8 cellular contexts compared by ENCODE assay signal in genomic region chr15:74099963-74100733, GRCh38. TPM values are rescaled to one million over a fixed set of nuclear protein-coding genes. Genes with fewer than 3 reads are reported as not detected.
DNase-seq lines count a peak whose midpoint lies in the region; FAIRE-seq and TF ChIP-seq lines count a peak whose summit lies in the region.
"Not testable (repeated sequence)": the region's sequence is repeated elsewhere in the genome, so short reads cannot be mapped to it uniquely, and the experiment has no call there.

No MANE protein-coding gene starts in this region.

- H3K27ac ChIP-seq in iPS-20b (ENCODE audit: low read length); prostate gland: not testable (repeated sequence)
- peak overlapping the region in 4 of 5 donors; percentile 30 to 74 (median 60) for H3K27ac ChIP-seq in stomach

- H3K27me3 Mint-ChIP-seq in dendritic cell treated with granulocyte-macrophage colony-stimulating factor and Interleukin-4, amounts not matched to agents 40 ng/mL and 50 ng/mL, for 4 days: not testable (repeated sequence)

- not testable (repeated sequence) for H3K9me3 Mint-ChIP-seq in dendritic cell treated with granulocyte-macrophage colony-stimulating factor and Interleukin-4, amounts not matched to agents 40 ng/mL and 50 ng/mL, for 4 days

- FAIRE-seq in G401.6 (lab: Jason Lieb, UNC): peak; percentile 51

- peak; percentile 73 for DNase-seq in HCEC 1CT
- DNase-seq in LHCN-M2 (ENCODE audit: low read depth): peak; percentile 85
- DNase-seq in activated CD8-positive, alpha-beta memory T cell treated with anti-CD3 and anti-CD28 coated beads for 4 hours (ENCODE audit: low read depth in 2 of 2): peak; percentile 40 to 43
- peak; percentile 78 for DNase-seq in prostate gland (ENCODE audit: low spot score)
- DNase-seq in stomach: peak; percentile 90

- TF ChIP-seq EP300 in stomach (IDR thresholded peaks at IDR 0.05): not testable (repeated sequence)

- not testable (repeated sequence) for H3K4me1 ChIP-seq in iPS-20b (ENCODE audit: insufficient read depth, low read length); prostate gland (replicated peaks); stomach

- intact Hi-C loops in dendritic cell treated with granulocyte-macrophage colony-stimulating factor and Interleukin-4, amounts not matched to agents 40 ng/mL and 50 ng/mL, for 4 days (cut with micrococcal nuclease); prostate gland (cut with DNase I); stomach (cut with DNase I; ENCODE audit: low total_unique reads): not testable (repeated sequence)

- not testable (repeated sequence) for H3K27me3 ChIP-seq in iPS-20b (ENCODE audit: insufficient read depth, low read length); prostate gland (replicated peaks; ENCODE audit: insufficient read depth); stomach

- not testable (repeated sequence) for H3K36me3 ChIP-seq in iPS-20b (ENCODE audit: insufficient read depth, low read depth, low read length); prostate gland; stomach

- H3K9me3 ChIP-seq in iPS-20b (ENCODE audit: insufficient read depth, low read depth, low read length); prostate gland; stomach: not testable (repeated sequence)

- TF ChIP-seq CTCF in prostate gland (IDR thresholded peaks at IDR 0.05); stomach (IDR thresholded peaks at IDR 0.05): not testable (repeated sequence)

- H3K9ac ChIP-seq in iPS-20b (ENCODE audit: low read depth, low read length): peak overlapping the region; percentile 59; the same call in 1 of the 2 replicates

- peak overlapping the region; percentile 75 for H3K4me3 Mint-ChIP-seq in dendritic cell treated with granulocyte-macrophage colony-stimulating factor and Interleukin-4, amounts not matched to agents 40 ng/mL and 50 ng/mL, for 4 days

- not testable (repeated sequence) for TF ChIP-seq POLR2A in prostate gland (IDR thresholded peaks at IDR 0.05); stomach (IDR thresholded peaks at IDR 0.05)

- H3K36me3 Mint-ChIP-seq in dendritic cell treated with granulocyte-macrophage colony-stimulating factor and Interleukin-4, amounts not matched to agents 40 ng/mL and 50 ng/mL, for 4 days (ENCODE audit: low read depth): not testable (repeated sequence)

- H3K4me3 ChIP-seq in iPS-20b (ENCODE audit: low read length) (peak overlapping the region; percentile 59; the same call in 1 of the 2 replicates), prostate gland (peak overlapping the region; percentile 22 to 34), stomach (peak overlapping the region; percentile 33 to 50 (median 48))

- not testable (repeated sequence) for H3K4me1 Mint-ChIP-seq in dendritic cell treated with granulocyte-macrophage colony-stimulating factor and Interleukin-4, amounts not matched to agents 40 ng/mL and 50 ng/mL, for 4 days (ENCODE audit: low read depth)

- under 1% methylated on average over 18 of the region's 45 CpGs for WGBS in prostate gland
- 1 to 6% (median 4%) methylated on average over 17 to 36 of the region's 45 CpGs for WGBS in stomach, 5 donors

- peak overlapping the region; percentile 83 for H3K27ac Mint-ChIP-seq in dendritic cell treated with granulocyte-macrophage colony-stimulating factor and Interleukin-4, amounts not matched to agents 40 ng/mL and 50 ng/mL, for 4 days

RNA-seq across cellular contexts. Expression of gene GOLGA6A, which starts 17.8 kb away (rescaled TPM):
- total RNA-seq in LHCN-M2 (2014; rRNA removed): not detected in 2 replicates
- polyA plus RNA-seq in LHCN-M2 (2012): not detected
- total RNA-seq in prostate gland: 1 to 10 TPM in 1 of 2 donors, not detected in 1; 4.4 TPM
- total RNA-seq in stomach: 1 to 10 TPM in 1 of 5 donors, not detected in 4; 1.1 TPM
- not detected for polyA plus RNA-seq in stomach

RNA-seq across cellular contexts. Expression of gene ISLR2, which starts 30.2 kb away (rescaled TPM):
- total RNA-seq in LHCN-M2 (2014; rRNA removed) (not detected in 2 replicates), prostate gland (1 to 10 TPM; 1.9 to 4.3 TPM), stomach (1 to 10 TPM in 2 of 5 donors, under 1 TPM in 1, not detected in 2; 0.29 to 4.4 (median 1.0) TPM)
- polyA plus RNA-seq in LHCN-M2 (2012): 0.09 TPM
- polyA plus RNA-seq in stomach: under 1 TPM in 2 of 3 donors, not detected in 1; 0.19 to 0.30 TPM
